Comparison of ENCODE assay signal across 8 cellular contexts in the genomic region with DNA sequence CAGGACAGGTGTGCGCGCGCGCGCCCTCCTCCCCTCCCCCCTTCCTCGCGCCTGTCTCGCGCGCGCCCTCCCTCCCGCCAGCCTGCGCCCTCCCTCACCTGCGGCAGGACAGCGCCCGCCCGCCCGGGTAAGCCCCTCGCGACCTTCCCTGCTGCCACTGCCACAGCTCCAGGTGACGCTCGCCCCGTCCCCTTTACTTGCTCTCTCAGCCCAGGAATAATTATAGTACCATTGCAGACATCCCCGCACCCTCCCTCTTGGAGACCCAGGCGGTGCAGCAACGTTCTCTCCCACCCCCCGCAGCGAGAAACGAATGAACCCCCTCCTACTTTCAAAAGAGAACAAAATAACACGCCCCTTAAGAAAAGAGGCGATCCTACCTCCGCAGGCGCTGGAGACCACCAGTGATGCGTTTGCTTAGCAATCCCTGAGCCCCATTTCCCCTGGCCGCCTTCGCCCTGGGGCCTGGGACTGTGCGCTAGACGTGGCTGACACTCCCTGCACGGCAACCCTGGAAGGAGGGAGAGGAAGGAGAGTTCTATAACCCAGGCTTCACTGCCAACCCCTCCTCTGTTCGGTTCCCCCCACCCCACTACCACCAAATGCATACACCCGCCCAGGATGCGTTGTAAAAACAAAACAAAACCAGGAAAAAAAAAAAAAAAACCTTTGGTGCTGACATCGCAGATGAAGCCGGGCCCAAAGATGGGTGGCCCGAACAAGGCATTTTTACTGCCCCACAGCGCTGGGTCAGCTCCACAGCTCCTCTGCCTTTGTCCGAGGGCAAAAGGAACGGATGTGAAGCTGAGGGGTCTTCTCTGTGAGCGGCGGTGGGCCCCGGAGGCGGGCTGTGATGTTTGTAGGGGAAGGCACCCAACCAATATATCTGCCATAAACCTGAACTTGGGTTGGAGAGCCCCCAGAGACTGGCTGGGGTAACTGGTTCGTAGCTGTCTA. TPM values are rescaled to one million over a fixed set of nuclear protein-coding genes. Genes with fewer than 3 reads are reported as not detected.
DNase-seq lines count a peak whose midpoint lies in the region; ATAC-seq, FAIRE-seq and TF ChIP-seq lines count a peak whose summit lies in the region.

No MANE protein-coding gene starts in this region.

- H3K9me3 ChIP-seq in SJSA1 (replicated peaks): no peaks in the 10 kb centered on the region
- no peaks in the 10 kb centered on the region for H3K9me3 ChIP-seq in left lung
- no peaks in the 10 kb centered on the region for H3K9me3 ChIP-seq in subcutaneous abdominal adipose tissue (ENCODE audit: control insufficient read depth in 5 of 5, low read length in 5 of 5)

- H3K36me3 ChIP-seq in SJSA1 (no peaks in the 10 kb centered on the region), bronchial epithelial cell (ENCODE audit: control insufficient read depth, insufficient read depth, low read length) (no peaks in the 10 kb centered on the region), left lung (no peaks in the 10 kb centered on the region), subcutaneous abdominal adipose tissue (ENCODE audit: control insufficient read depth in 5 of 5, insufficient read depth in 5 of 5, low read length in 5 of 5) (no peaks in the 10 kb centered on the region)

- no peak for FAIRE-seq in bronchial epithelial cell (lab: Jason Lieb, UNC)

- no peak for TF ChIP-seq CTCF in bronchial epithelial cell (IDR thresholded peaks at IDR 0.05; ENCODE audit: insufficient read depth, low read length, severe bottlenecking)
- TF ChIP-seq CTCF in left lung (IDR thresholded peaks at IDR 0.05): no peak

- H3K9ac ChIP-seq in subcutaneous abdominal adipose tissue (ENCODE audit: low read length in 5 of 5): peak overlapping the region in 4 of 5 donors; percentile 52 to 92 (median 74)

- intact Hi-C loops in left lung (cut with DNase I): no loop called here

- peak in 5 of 6 experiments; percentile 33 to 62 (median 51) for DNase-seq in stimulated activated naive CD4-positive, alpha-beta T cell (lab: John Stamatoyannopoulos, UW)
- DNase-seq in stimulated activated naive CD4-positive, alpha-beta T cell treated with Interleukin-2 at 50 U/mL for 16 hours (lab: John Stamatoyannopoulos, UW): no peak
- DNase-seq in SJSA1 (ENCODE audit: low read depth in 1 of 2, low spot score in 2 of 2): peak in 1 of 2 experiments; percentile 42
- DNase-seq in bronchial epithelial cell (ENCODE audit: low read depth): peak; percentile 62
- DNase-seq in left lung: peak; percentile 48 to 75
- DNase-seq in DMS114 treated with DMSO at 0.1 percent for 48 hours (lab: John Stamatoyannopoulos, UW; ENCODE audit: unreplicated experiment): no peak

- H3K4me1 ChIP-seq in SJSA1 (replicated peaks) (peaks cover 26% of the 10 kb centered on the region), left lung (peaks cover 13 to 46% of the 10 kb centered on the region in 2 donors), subcutaneous abdominal adipose tissue (ENCODE audit: control insufficient read depth in 5 of 5, insufficient read depth in 5 of 5, low read length in 5 of 5) (peaks cover 8 to 54% (median 45%) of the 10 kb centered on the region in 5 donors)

- ATAC-seq in left lung (peak; percentile 14), GM21528 (IDR thresholded peaks at IDR 0.05; ENCODE audit: low FRiP score, unreplicated experiment) (no peak)

- peaks cover 14% of the 10 kb centered on the region for H3K27me3 ChIP-seq in SJSA1 (replicated peaks)
- no peaks in the 10 kb centered on the region for H3K27me3 ChIP-seq in bronchial epithelial cell (ENCODE audit: control insufficient read depth, insufficient read depth, low read length)
- H3K27me3 ChIP-seq in left lung: peaks cover 0 to 50% of the 10 kb centered on the region in 2 donors
- peaks cover 0 to 4% (median 0%) of the 10 kb centered on the region in 5 donors for H3K27me3 ChIP-seq in subcutaneous abdominal adipose tissue (ENCODE audit: control insufficient read depth in 5 of 5, insufficient read depth in 4 of 5, low read length in 5 of 5)

- H3K4me3 ChIP-seq in SJSA1 (peak overlapping the region; percentile 71), bronchial epithelial cell (ENCODE audit: low read depth, low read length) (peak overlapping the region; percentile 91), left lung (peak overlapping the region; percentile 66 to 70), subcutaneous abdominal adipose tissue (ENCODE audit: low read depth in 1 of 5, low read length in 5 of 5) (peak overlapping the region; percentile 80 to 94 (median 83))

- H3K27ac ChIP-seq in SJSA1: no peak overlapping the region
- peak overlapping the region; percentile 96 to 98 for H3K27ac ChIP-seq in left lung
- H3K27ac ChIP-seq in subcutaneous abdominal adipose tissue (ENCODE audit: low read depth, low read length): peak overlapping the region; percentile 96

RNA-seq across cellular contexts. Expression of gene PURA, which starts 5.5 kb away (rescaled TPM):
- total RNA-seq in SJSA1 (2014; rRNA removed; shearing (Covaris generic)): 13.3 and 16.7 TPM in 2 replicates
- total RNA-seq in bronchial epithelial cell (6.6 and 12.3 TPM in 2 replicates), left lung (10 to 100 TPM; 25.0 TPM)

RNA-seq across cellular contexts. Expression of gene IGIP, which starts 17.4 kb away (rescaled TPM):
- total RNA-seq in SJSA1 (2014; rRNA removed; shearing (Covaris generic)): 4.7 and 5.5 TPM in 2 replicates
- 5.3 and 5.9 TPM in 2 replicates for total RNA-seq in bronchial epithelial cell
- 10 to 100 TPM; 11.6 to 13.7 TPM for total RNA-seq in left lung

Comparison
In these comparisons a context has a peak if more than half of its experiments do, and no peak if none do; other contexts are left out.
1. DNase-seq: peak in stimulated activated naive CD4-positive, alpha-beta T cell (5 of 6), bronchial epithelial cell (single experiment) and left lung (2 of 2); none in stimulated activated naive CD4-positive, alpha-beta T cell treated with Interleukin-2 at 50 U/mL for 16 hours (single experiment) and DMS114 treated with DMSO at 0.1 percent for 48 hours (single experiment).
2. Peak in every context shown above with its lines, with median percentiles within 50 percentile points of each other: H3K4me3 ChIP-seq.